ENCODE assay signal across 8 cellular contexts in the genomic region with DNA sequence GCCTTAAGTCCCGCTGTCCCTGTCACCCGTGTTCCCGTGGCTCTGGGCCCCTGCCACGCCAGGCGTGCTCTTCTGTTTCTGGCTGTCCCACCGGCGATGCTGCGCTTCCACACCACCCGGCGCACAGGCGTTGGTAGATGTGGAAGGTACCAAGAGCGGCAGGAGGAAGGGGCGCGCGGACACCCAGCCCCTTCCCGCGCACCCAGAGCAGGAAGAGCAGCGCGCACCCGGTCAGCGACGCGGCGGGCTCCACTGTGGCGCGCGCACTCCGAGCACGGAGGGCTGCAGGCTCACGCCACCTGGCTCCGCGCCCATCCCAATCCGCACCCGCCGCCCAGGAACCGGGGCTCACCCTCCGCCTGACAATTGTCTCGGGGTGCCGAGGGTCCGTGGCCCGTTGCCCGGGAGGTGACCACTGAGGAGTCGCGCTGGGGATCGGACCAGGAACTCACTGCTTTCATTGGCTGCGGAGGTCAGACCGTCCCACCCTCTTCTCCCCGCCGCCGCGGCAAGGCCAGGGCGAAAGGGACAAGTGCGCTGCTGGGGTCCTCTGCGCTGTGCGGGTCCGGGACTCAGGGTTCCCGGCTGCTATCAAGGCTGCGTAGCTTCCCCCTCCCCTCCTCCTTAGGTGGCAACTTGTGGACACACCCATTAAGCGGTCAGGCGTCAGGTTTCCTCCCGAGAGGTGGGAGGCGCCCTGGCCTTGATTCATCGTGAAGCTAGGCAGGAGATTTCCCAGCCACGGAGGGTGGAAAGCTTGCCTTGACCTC.
A peak's percentile ranks its signal among the peaks of the same experiment; 100 is the strongest.
DNase-seq lines count a peak whose midpoint lies in the region; ATAC-seq and TF ChIP-seq lines count a peak whose summit lies in the region.

No MANE protein-coding gene starts in this region.

- intact Hi-C loops in HCT116 (cut with micrococcal nuclease): no loop called here

- ATAC-seq in HCT116 (peak; percentile 90), memory B cell (ENCODE audit: low read depth) (peak; percentile 73), HG03039 (IDR thresholded peaks at IDR 0.05; ENCODE audit: unreplicated experiment) (no peak)
- ATAC-seq in effector memory CD8-positive, alpha-beta T cell (replicated peaks): peak; percentile 84

- H3K79me2 ChIP-seq in HCT116 (ENCODE audit: insufficient read depth, low read length): no peaks in the 10 kb centered on the region

- RAD21 ChIA-PET in HCT116 (lab: Charles Lee; ENCODE audit: low non-redundant PET in 1 of 2, low total read pairs in 2 of 2, uncharacterized antibody in 2 of 2, unreplicated experiment in 2 of 2): no interaction called here

- H3K27me3 ChIP-seq in HCT116 (ENCODE audit: insufficient read depth, low read length): no peaks in the 10 kb centered on the region
- H3K27me3 ChIP-seq in thymus (ENCODE audit: control insufficient read depth, insufficient read depth): peaks cover 4% of the 10 kb centered on the region

- no peaks in the 10 kb centered on the region for H3K9me3 ChIP-seq in HCT116 (ENCODE audit: control insufficient read depth in 1 of 2, insufficient read depth in 1 of 2, low read depth in 1 of 2, low read length in 2 of 2)
- peaks cover 1% of the 10 kb centered on the region for H3K9me3 ChIP-seq in thymus (ENCODE audit: control insufficient read depth)

- H3K9me2 ChIP-seq in HCT116 (ENCODE audit: insufficient read depth): no peaks in the 10 kb centered on the region

- TF ChIP-seq RAD21 in HCT116 (IDR thresholded peaks at IDR 0.05; ENCODE audit: low read depth): no peak

- H3K4me3 ChIP-seq in HCT116 (replicated peaks in 1 of 2; ENCODE audit: low read depth in 1 of 2, low read length in 2 of 2): peak overlapping the region; percentile 60 to 67
- peak overlapping the region; percentile 53 for H3K4me3 ChIP-seq in WI38 (ENCODE audit: low read depth, low read length)
- peak overlapping the region; percentile 43 for H3K4me3 ChIP-seq in thymus (ENCODE audit: low read length)

- no TSS peak for BruUV-seq in HCT116 (replicated peaks; lab: Mats Ljungman, UMichigan)

- no peaks in the 10 kb centered on the region for H4K20me1 ChIP-seq in HCT116 (ENCODE audit: insufficient read depth)

- H3K27ac ChIP-seq in HCT116 (ENCODE audit: low read depth, low read length): peak overlapping the region; percentile 33; the same call in 1 of the 2 replicates
- H3K27ac ChIP-seq in thymus (ENCODE audit: low read depth): no peak overlapping the region

- CTCF ChIA-PET in HCT116 (lab: Charles Lee): no interaction called here

- H3K27ac Mint-ChIP-seq in effector memory CD8-positive, alpha-beta T cell: peak overlapping the region in 1 of 2 donors; percentile 75
- H3K27ac Mint-ChIP-seq in memory B cell: no peak overlapping the region

- H3K4me2 ChIP-seq in HCT116 (ENCODE audit: low read length): peak overlapping the region; percentile 88

- in situ Hi-C loops in G401 (cut with HindIII; ENCODE audit: low sequenced_read_pairs): no loop called here

- H3K36me3 ChIP-seq in HCT116 (ENCODE audit: control insufficient read depth in 1 of 2, insufficient read depth in 2 of 2, low read length in 2 of 2) (no peaks in the 10 kb centered on the region), thymus (ENCODE audit: control insufficient read depth, insufficient read depth) (no peaks in the 10 kb centered on the region)

- TF ChIP-seq POLR2A in HCT116 (IDR thresholded peaks at IDR 0.05; ENCODE audit: borderline replicate concordance, extremely low read depth, insufficient read depth, insufficient read length): no peak

- DNase-seq in G401 (ENCODE audit: low spot score): peak; percentile 89
- DNase-seq in HCT116 (ENCODE audit: low read depth, low spot score): peak; percentile 71
- DNase-seq in NCI-H2081 (lab: John Stamatoyannopoulos, UW): peak; percentile 90 to 92
- peak in 2 of 3 experiments; percentile 15 to 26 for DNase-seq in effector memory CD8-positive, alpha-beta T cell
- DNase-seq in memory B cell (ENCODE audit: low spot score in 2 of 2): peak in 1 of 2 donors; percentile 25

- TF ChIP-seq CTCF in HCT116 (IDR thresholded peaks at IDR 0.05 in 2 of 3, conservative IDR thresholded peaks at IDR 0.05 in 1 of 3; ENCODE audit: borderline replicate concordance in 1 of 3, insufficient read depth in 1 of 3, low read depth in 2 of 3, low read length in 2 of 3) (no peak), WI38 (IDR thresholded peaks at IDR 0.05; ENCODE audit: low read depth, low read length) (no peak)

- POLR2A ChIA-PET in HCT116 (lab: Charles Lee): interaction anchor here (1.1 kb wide), 1 partner anchor 17 kb away, joined by 3 read pairs; no protein-coding TSS in a partner anchor

- H3K36me3 Mint-ChIP-seq in effector memory CD8-positive, alpha-beta T cell (ENCODE audit: insufficient read depth): peaks cover 2% of the 10 kb centered on the region
- H3K36me3 Mint-ChIP-seq in memory B cell: no peaks in the 10 kb centered on the region

- H3K9ac ChIP-seq in HCT116 (ENCODE audit: low read length): peak overlapping the region; percentile 51

- H2AFZ ChIP-seq in HCT116 (ENCODE audit: low read depth, low read length, poor library complexity, severe bottlenecking): peak overlapping the region; percentile 70

- H3K4me1 ChIP-seq in HCT116 (ENCODE audit: control insufficient read depth in 1 of 2, insufficient read depth in 2 of 2, low read length in 2 of 2) (peaks cover 5 to 15% of the 10 kb centered on the region in 2 experiments), thymus (ENCODE audit: control insufficient read depth, insufficient read depth, low read length) (no peaks in the 10 kb centered on the region)

- H3K27me3 Mint-ChIP-seq in effector memory CD8-positive, alpha-beta T cell: peaks cover 12 to 32% of the 10 kb centered on the region in 2 donors
- H3K27me3 Mint-ChIP-seq in memory B cell: peaks cover 6% of the 10 kb centered on the region

- H3K4me1 Mint-ChIP-seq in effector memory CD8-positive, alpha-beta T cell (ENCODE audit: low read depth in 2 of 2): peaks cover 10 to 17% of the 10 kb centered on the region in 2 donors
- H3K4me1 Mint-ChIP-seq in memory B cell: peaks cover 6% of the 10 kb centered on the region

- WGBS in thymus: 1% methylated on average over 64 of the region's 64 CpGs

- no peaks in the 10 kb centered on the region for H3K9me3 Mint-ChIP-seq in effector memory CD8-positive, alpha-beta T cell
- no peaks in the 10 kb centered on the region for H3K9me3 Mint-ChIP-seq in memory B cell

- peak overlapping the region; percentile 90 to 92 for H3K4me3 Mint-ChIP-seq in effector memory CD8-positive, alpha-beta T cell
- H3K4me3 Mint-ChIP-seq in memory B cell: peak overlapping the region; percentile 84

TF ChIP-seq in HCT116, 20 proteins besides CTCF, POLR2A, EP300 and RAD21:
- TF ChIP-seq POLR2AphosphoS5 (IDR thresholded peaks at IDR 0.05; ENCODE audit: low read depth, low read length): 0 out of 2 replicates have a peak, but pooled peaks have one; percentile 45
- TF ChIP-seq SRF (IDR thresholded peaks at IDR 0.05; ENCODE audit: low read depth): no peak
- TF ChIP-seq TCF7L2 (IDR thresholded peaks at IDR 0.05; ENCODE audit: borderline replicate concordance, extremely low read depth, insufficient read depth, insufficient read length): no peak
- TF ChIP-seq JUND (IDR thresholded peaks at IDR 0.05): no peak
- TF ChIP-seq EZH2 (IDR thresholded peaks at IDR 0.05): no peak
- TF ChIP-seq FOSL1 (IDR thresholded peaks at IDR 0.05; ENCODE audit: low read depth): no peak
- TF ChIP-seq ATF3 (IDR thresholded peaks at IDR 0.05): no peak
- TF ChIP-seq EGR1 (IDR thresholded peaks at IDR 0.05; ENCODE audit: low read depth): no peak
